In the genomic region with DNA sequence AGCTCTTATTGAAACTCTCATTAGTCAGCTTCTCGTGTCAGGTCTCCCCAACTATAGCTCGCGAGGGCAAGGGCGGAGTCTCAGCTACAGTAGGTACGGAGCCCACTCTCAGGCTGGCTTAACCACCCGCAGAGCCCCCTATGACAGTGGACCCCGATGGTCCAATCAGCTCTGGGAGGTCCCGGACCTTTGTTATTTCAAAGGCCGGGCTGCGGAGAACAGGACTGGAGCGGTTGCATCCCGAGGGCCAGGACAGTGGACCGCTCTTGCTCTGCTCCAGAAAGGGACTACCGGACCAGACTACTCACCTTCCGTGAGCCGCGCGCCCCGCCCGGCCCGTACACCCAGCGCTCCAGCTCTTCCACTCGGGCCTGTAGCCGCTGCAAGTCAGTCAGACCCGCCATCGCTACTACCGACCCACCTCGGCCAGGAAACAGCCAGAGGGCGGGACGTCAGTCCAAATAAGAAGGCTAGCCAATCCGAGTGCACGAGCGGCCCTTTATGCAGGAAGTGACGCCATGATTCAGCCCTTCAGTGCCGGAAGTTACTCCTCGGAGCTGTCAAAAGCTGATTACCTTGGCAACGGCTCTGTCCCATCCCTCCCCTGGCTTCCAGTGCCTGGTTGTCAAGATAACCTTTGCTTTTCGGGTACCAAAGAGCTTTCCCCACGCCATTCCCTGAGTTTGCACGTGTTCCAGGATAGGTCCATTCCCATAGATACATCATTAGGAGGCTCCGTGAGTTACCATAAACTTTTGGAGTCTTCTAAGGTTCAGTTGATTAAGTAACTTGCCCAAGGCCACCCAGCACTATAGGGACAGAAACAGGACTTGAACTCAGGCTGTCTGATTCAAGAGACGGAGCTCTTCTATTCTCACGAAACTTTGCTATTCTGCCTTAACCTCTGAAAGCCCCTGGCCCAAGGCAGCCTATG, we compare ENCODE assay signal across 8 cellular contexts. TPM values are rescaled to one million over a fixed set of nuclear protein-coding genes. Genes with fewer than 3 reads are reported as not detected.
DNase-seq lines count a peak whose midpoint lies in the region; ATAC-seq and TF ChIP-seq lines count a peak whose summit lies in the region.

TSS of gene DCTN3 (minus strand) at position 435 of the 934 bp plus-strand sequence. CDS start at position 404, 31 bp downstream.

- peak within 1 kb of the TSS; percentile 73 to 76 for H3K4me3 ChIP-seq in ascending aorta

- no peaks in the 10 kb centered on the region for H3K27me3 ChIP-seq in ascending aorta

- peaks cover 11 to 31% of the 10 kb centered on the region in 2 donors for H3K36me3 ChIP-seq in ascending aorta

- peaks cover 0 to 13% of the 10 kb centered on the region in 2 donors for H3K4me1 ChIP-seq in ascending aorta

- ATAC-seq in GM18498 (IDR thresholded peaks at IDR 0.05; ENCODE audit: unreplicated experiment) (peak; percentile 98), HG02885 (IDR thresholded peaks at IDR 0.05; ENCODE audit: poor library complexity, unreplicated experiment) (peak; percentile 99)

- H3K27ac ChIP-seq in ascending aorta = no peak within 1 kb of the TSS

- DNase-seq in NCI-H187 treated with DMSO at 0.1 percent for 48 hours (lab: John Stamatoyannopoulos, UW) = peak; percentile 51
- DNase-seq in ascending aorta (ENCODE audit: low spot score in 2 of 2) = peak; percentile 75 to 98
- DNase-seq in hepatic stellate cell (ENCODE audit: low spot score) = peak; percentile 99
- peak; percentile 91 for DNase-seq in renal cortical epithelial cell (ENCODE audit: low read depth)
- no peak for DNase-seq in cortex of kidney (lab: John Stamatoyannopoulos, UW)

- intact Hi-C loops in T-helper 2 cell treated with Interferon-gamma antibody and Interleukin-4, amounts not matched to agents 100 ng/mL and 5 ng/mL, for 36 hours (cut with micrococcal nuclease) = loop anchor here (1.0 kb wide), 1 partner anchor 8 kb away; the partner anchor contains the start of gene RPP25L
- intact Hi-C loops in ascending aorta (cut with DNase I) = loop anchor here (1.0 to 2.0 kb wide), 3 partner anchors 8 to 44 kb away; partner anchors contain the start of genes GALT and RPP25L

- no peaks in the 10 kb centered on the region for H3K9me3 ChIP-seq in ascending aorta

- peak in 1 of 3 experiments; percentile 3 for TF ChIP-seq CTCF in ascending aorta (IDR thresholded peaks at IDR 0.05)

RNA-seq across cellular contexts. Expression of gene DCTN3, which starts in this region (rescaled TPM):
- total RNA-seq in T-helper 2 cell treated with Interferon-gamma antibody and Interleukin-4, amounts not matched to agents 100 ng/mL and 5 ng/mL, for 36 hours = 110 and 115 TPM in 2 replicates
- total RNA-seq in ascending aorta = 31.7 TPM
- total RNA-seq in renal cortical epithelial cell = 50.4 and 79.3 TPM in 2 replicates
